ENCODE assay signal across 9 cellular contexts in the genomic region with DNA sequence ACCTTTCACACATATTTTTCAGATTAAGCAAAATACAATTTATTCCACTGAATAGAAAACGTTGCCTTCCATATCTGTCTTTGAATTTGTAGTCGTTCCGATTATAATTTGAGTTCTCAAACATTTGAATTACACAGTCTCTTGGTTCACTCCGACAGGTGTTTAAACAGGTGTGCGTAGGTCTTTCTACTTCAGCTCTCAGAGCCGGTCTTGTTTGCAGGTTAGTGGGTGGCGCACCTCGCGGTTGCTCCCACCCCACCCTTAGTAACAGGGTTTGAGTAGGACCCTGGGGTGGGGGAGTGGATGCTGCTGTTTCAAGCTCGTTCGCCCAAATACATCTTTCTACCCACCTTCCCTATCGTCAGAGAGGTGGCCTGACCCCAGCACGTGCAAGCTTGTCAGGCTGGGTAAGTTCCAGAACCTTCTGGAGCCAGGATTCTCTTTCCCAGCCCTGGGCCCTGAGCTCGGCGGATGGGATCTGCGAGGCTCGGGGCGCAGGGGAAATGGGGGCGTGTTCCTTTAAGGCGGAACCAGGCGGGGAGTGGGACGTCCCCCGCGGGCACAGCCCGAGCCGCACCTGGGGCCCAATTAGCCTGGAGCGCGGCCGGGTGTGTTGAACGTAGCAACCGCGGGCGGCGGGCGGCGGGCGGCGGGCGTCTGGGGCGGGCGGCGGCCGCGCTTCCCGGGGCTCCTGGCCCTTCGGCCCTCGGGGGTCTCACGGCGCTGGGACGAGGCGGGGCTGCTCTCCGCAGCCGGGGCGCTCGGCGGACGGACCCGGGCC. TPM values are rescaled to one million over a fixed set of nuclear protein-coding genes. Genes with fewer than 3 reads are reported as not detected.
DNase-seq lines count a peak whose midpoint lies in the region; ATAC-seq, FAIRE-seq and TF ChIP-seq lines count a peak whose summit lies in the region.
"Had no signal": no experiment of that assay in that cellular context is flagged by ENCODE, and none has a peak within 500 bp of the region (broad histone marks: within the 10 kb centered on the region; RNA-seq: fewer than 3 reads in every experiment).

A gene (plus strand): TSS at position 591 of the 781 bp plus-strand sequence.

- H3K4ac ChIP-seq in H1 (replicated peaks; ENCODE audit: insufficient read length, low read depth, low read length): no peak within 1 kb of the TSS

- no peaks in the 10 kb centered on the region for H3K9me2 ChIP-seq in PC-3 (replicated peaks; ENCODE audit: low read length)

- TF ChIP-seq CTCF in H1 (IDR thresholded peaks at IDR 0.05; ENCODE audit: control extremely low read depth in 1 of 3, insufficient read depth in 1 of 3, low read depth in 1 of 3, low read length in 3 of 3): no peak
- TF ChIP-seq CTCF in PC-3 (conservative IDR thresholded peaks at IDR 0.05; ENCODE audit: low read depth, low read length): no peak

- intact Hi-C loops in activated CD4-positive, alpha-beta T cell treated with anti-CD3 and anti-CD28 coated beads, Interleukin-2, amount 10 ng/mL, durations not matched to agents 24 days and 14 days (cut with micrococcal nuclease): no loop called here
- intact Hi-C loops in PC-3 (cut with micrococcal nuclease): no loop called here

- H4K20me1 ChIP-seq in H1 (replicated peaks in 1 of 2; ENCODE audit: control insufficient read depth in 1 of 2, insufficient read depth in 2 of 2, low read length in 2 of 2): peaks cover 0 to 2% of the 10 kb centered on the region in 2 experiments
- no peaks in the 10 kb centered on the region for H4K20me1 ChIP-seq in PC-3 (ENCODE audit: low read length)

- DNase-seq in CD1c-positive myeloid dendritic cell (ENCODE audit: extremely low spot score) (peak; percentile 9), H1 (ENCODE audit: low read depth in 1 of 2, low spot score in 2 of 2) (peak in 1 of 2 experiments; percentile 70), mucosa of gallbladder (ENCODE audit: low spot score) (peak; percentile 65), PC-3 (no peak)
- peak; percentile 79 for DNase-seq in activated CD4-positive, alpha-beta T cell treated with anti-CD3 and anti-CD28 coated beads, Interleukin-2, amount 10 ng/mL, durations not matched to agents 24 days and 14 days
- DNase-seq in stimulated activated effector memory CD8-positive, alpha-beta T cell treated with anti-CD3 and anti-CD28 coated beads, Interleukin-12 subunit alpha, Interleukin-12 subunit beta, amount 100 ng/mL, for 72 hours (ENCODE audit: low spot score in 2 of 2): peak in 1 of 2 donors; percentile 14

- H3K27me3 ChIP-seq in HUES64 (ENCODE audit: insufficient read depth, low read length): peaks cover 41% of the 10 kb centered on the region
- peaks cover 7 to 35% (median 27%) of the 10 kb centered on the region in 4 experiments; a peak in 6 of 7 replicates for H3K27me3 ChIP-seq in H1 (replicated peaks in 1 of 4; ENCODE audit: control insufficient read depth in 3 of 4, extremely low read depth in 1 of 4, insufficient read depth in 3 of 4, low read length in 3 of 4)
- H3K27me3 ChIP-seq in PC-3 (ENCODE audit: low read length): peaks cover 60% of the 10 kb centered on the region

- no peak within 1 kb of the TSS for H3K56ac ChIP-seq in H1 (replicated peaks; ENCODE audit: insufficient read length, low read depth, low read length)

- no peak within 1 kb of the TSS for H3K27ac Mint-ChIP-seq in activated CD4-positive, alpha-beta T cell treated with anti-CD3 and anti-CD28 coated beads, Interleukin-2, amount 10 ng/mL, durations not matched to agents 24 days and 14 days
- no peak within 1 kb of the TSS for H3K27ac Mint-ChIP-seq in stimulated activated effector memory CD8-positive, alpha-beta T cell treated with anti-CD3 and anti-CD28 coated beads, Interleukin-12 subunit alpha, Interleukin-12 subunit beta, amount 100 ng/mL, for 72 hours

- no peak within 1 kb of the TSS for H2AK5ac ChIP-seq in H1 (ENCODE audit: low read depth, low read length)

- peak within 1 kb of the TSS; percentile 66 for H3K4me3 Mint-ChIP-seq in activated CD4-positive, alpha-beta T cell treated with anti-CD3 and anti-CD28 coated beads, Interleukin-2, amount 10 ng/mL, durations not matched to agents 24 days and 14 days
- H3K4me3 Mint-ChIP-seq in stimulated activated effector memory CD8-positive, alpha-beta T cell treated with anti-CD3 and anti-CD28 coated beads, Interleukin-12 subunit alpha, Interleukin-12 subunit beta, amount 100 ng/mL, for 72 hours: peak within 1 kb of the TSS; percentile 63

- TF ChIP-seq RAD21 in H1 (IDR thresholded peaks at IDR 0.05 in 1 of 2, conservative IDR thresholded peaks at IDR 0.05 in 1 of 2; ENCODE audit: low read depth in 2 of 2, low read length in 2 of 2): no peak

- CTCF ChIA-PET in H1 (lab: Charles Lee; ENCODE audit: partially characterized antibody): interaction anchor here (0.9 to 5.5 kb wide), 4 partner anchors 11 to 66 kb away, joined by 3 to 16 read pairs (median 3); no protein-coding TSS in a partner anchor
- CTCF ChIA-PET in PC-3 (lab: Charles Lee): interaction anchor here (0.6 kb wide), 1 partner anchor 12 kb away, joined by 4 read pairs; no protein-coding TSS in a partner anchor

- no peak within 1 kb of the TSS for H3K23ac ChIP-seq in H1 (ENCODE audit: insufficient read length)

- peak within 1 kb of the TSS; percentile 76 to 88 for H3K4me2 ChIP-seq in H1 (ENCODE audit: insufficient read depth in 1 of 2, low read depth in 2 of 2, low read length in 2 of 2)
- H3K4me2 ChIP-seq in PC-3 (ENCODE audit: low read length): no peak within 1 kb of the TSS

- no peak within 1 kb of the TSS for H2BK20ac ChIP-seq in H1 (ENCODE audit: low read length)

- H3K36me3 Mint-ChIP-seq in activated CD4-positive, alpha-beta T cell treated with anti-CD3 and anti-CD28 coated beads, Interleukin-2, amount 10 ng/mL, durations not matched to agents 24 days and 14 days (ENCODE audit: low read depth): no peaks in the 10 kb centered on the region
- H3K36me3 Mint-ChIP-seq in stimulated activated effector memory CD8-positive, alpha-beta T cell treated with anti-CD3 and anti-CD28 coated beads, Interleukin-12 subunit alpha, Interleukin-12 subunit beta, amount 100 ng/mL, for 72 hours: no peaks in the 10 kb centered on the region

- peak within 1 kb of the TSS; percentile 4; the same call in 1 of the 2 replicates for H3K18ac ChIP-seq in H1 (ENCODE audit: extremely low read depth, low read length)

- no peak within 1 kb of the TSS for H2BK120ac ChIP-seq in H1 (replicated peaks; ENCODE audit: low read depth, low read length)

- no peak within 1 kb of the TSS for H4K5ac ChIP-seq in H1 (ENCODE audit: insufficient read length, low read depth, low read length)

- H2AFZ ChIP-seq in H1 (ENCODE audit: low read length): peak within 1 kb of the TSS; percentile 54; the same call in 1 of the 2 replicates
- no peak within 1 kb of the TSS for H2AFZ ChIP-seq in PC-3 (ENCODE audit: low read length)

- TF ChIP-seq EP300 in H1 (IDR thresholded peaks at IDR 0.05; ENCODE audit: borderline replicate concordance in 1 of 2, low read depth in 2 of 2, low read length in 2 of 2): no peak

- WGBS in HUES64: 20% methylated on average over 58 of the region's 58 CpGs
- 40% methylated on average over 30 of the region's 58 CpGs; no CpG with 5 or more reads in 1 of the 2 experiments for WGBS in H1 (ENCODE audit: extremely low coverage in 1 of 2, insufficient coverage in 1 of 2, insufficient read length in 1 of 2, insufficient replicate concordance in 2 of 2, low coverage in 1 of 2, low lambda C conversion rate in 2 of 2, missing lambda C conversion rate in 1 of 2), 2 experiments

- H3K36me3 ChIP-seq in HUES64 (ENCODE audit: insufficient read depth, low read length) (no peaks in the 10 kb centered on the region), H1 (ENCODE audit: control insufficient read depth in 2 of 4, insufficient read depth in 4 of 4, low read length in 3 of 4) (no peaks in the 10 kb centered on the region), PC-3 (ENCODE audit: low read depth, low read length) (no peaks in the 10 kb centered on the region)

- no peak within 1 kb of the TSS for H4K91ac ChIP-seq in H1 (replicated peaks; ENCODE audit: insufficient read length, low read length)

- peaks cover 7% of the 10 kb centered on the region; the same call in 1 of the 2 replicates for H3K23me2 ChIP-seq in H1 (ENCODE audit: low read depth, low read length)

- H3K9me3 ChIP-seq in HUES64 (ENCODE audit: insufficient read depth, low read depth, low read length): no peaks in the 10 kb centered on the region
- H3K9me3 ChIP-seq in H1 (ENCODE audit: insufficient read depth in 2 of 2, low read depth in 1 of 2, low read length in 1 of 2): no peaks in the 10 kb centered on the region
- no peaks in the 10 kb centered on the region for H3K9me3 ChIP-seq in PC-3 (ENCODE audit: low read length)

- H3K14ac ChIP-seq in H1 (ENCODE audit: insufficient read length): no peak within 1 kb of the TSS

- H2BK5ac ChIP-seq in H1 (ENCODE audit: low read depth, low read length): no peak within 1 kb of the TSS

- H3K9me3 Mint-ChIP-seq in activated CD4-positive, alpha-beta T cell treated with anti-CD3 and anti-CD28 coated beads, Interleukin-2, amount 10 ng/mL, durations not matched to agents 24 days and 14 days: no peaks in the 10 kb centered on the region
- no peaks in the 10 kb centered on the region for H3K9me3 Mint-ChIP-seq in stimulated activated effector memory CD8-positive, alpha-beta T cell treated with anti-CD3 and anti-CD28 coated beads, Interleukin-12 subunit alpha, Interleukin-12 subunit beta, amount 100 ng/mL, for 72 hours

- peak within 1 kb of the TSS; percentile 29; the same call in 1 of the 2 replicates for H2BK12ac ChIP-seq in H1 (ENCODE audit: low read depth, low read length)

- H3K79me2 ChIP-seq in H1 (ENCODE audit: control insufficient read depth in 1 of 2, insufficient read depth in 2 of 2, low read length in 2 of 2) (no peaks in the 10 kb centered on the region), PC-3 (ENCODE audit: low read length) (no peaks in the 10 kb centered on the region)

- no TSS peak for BruUV-seq in PC-3 (replicated peaks; lab: Mats Ljungman, UMichigan)

- H2BK15ac ChIP-seq in H1 (ENCODE audit: low read length): no peak within 1 kb of the TSS

- no peak for FAIRE-seq in H1 (lab: Jason Lieb, UNC)
- FAIRE-seq: islet of Langerhans had no signal

- POLR2A ChIA-PET in H1 (lab: Charles Lee; ENCODE audit: partially characterized antibody) (interaction anchor here (2.2 kb wide), 1 partner anchor 22 kb away, joined by 9 read pairs; no protein-coding TSS in a partner anchor), PC-3 (lab: Charles Lee; ENCODE audit: unreplicated experiment) (no interaction called here)

- peaks cover 3% of the 10 kb centered on the region for H3K4me1 Mint-ChIP-seq in activated CD4-positive, alpha-beta T cell treated with anti-CD3 and anti-CD28 coated beads, Interleukin-2, amount 10 ng/mL, durations not matched to agents 24 days and 14 days
- no peaks in the 10 kb centered on the region for H3K4me1 Mint-ChIP-seq in stimulated activated effector memory CD8-positive, alpha-beta T cell treated with anti-CD3 and anti-CD28 coated beads, Interleukin-12 subunit alpha, Interleukin-12 subunit beta, amount 100 ng/mL, for 72 hours

- H3K27ac ChIP-seq in HUES64 (ENCODE audit: low read depth, low read length) (no peak within 1 kb of the TSS), H1 (ENCODE audit: low read depth, low read length) (no peak within 1 kb of the TSS), PC-3 (ENCODE audit: low read length) (no peak within 1 kb of the TSS)

- H3K9ac ChIP-seq in HUES64 (ENCODE audit: low read depth, low read length) (peak within 1 kb of the TSS; percentile 49), H1 (replicated peaks in 1 of 4; ENCODE audit: extremely low read depth in 1 of 4, low read depth in 3 of 4, low read length in 3 of 4) (peak within 1 kb of the TSS in 2 of 4 experiments; percentile 6 to 64; a peak in 4 of 7 replicates), PC-3 (ENCODE audit: low read length) (no peak within 1 kb of the TSS)

- H3F3A ChIP-seq in PC-3 (ENCODE audit: low read length, unreplicated experiment): no peaks in the 10 kb centered on the region

- no peak for TF ChIP-seq POLR2A in H1 (IDR thresholded peaks at IDR 0.05; ENCODE audit: control extremely low read depth in 1 of 2, low read depth in 2 of 2, low read length in 2 of 2)

- H4K8ac ChIP-seq in H1 (ENCODE audit: extremely low read depth, insufficient read depth, low read length): peak within 1 kb of the TSS; percentile 72

- H3K4me1 ChIP-seq in HUES64 (ENCODE audit: insufficient read depth, low read length): peaks cover 12% of the 10 kb centered on the region
- H3K4me1 ChIP-seq in H1 (replicated peaks in 1 of 4; ENCODE audit: control insufficient read depth in 3 of 4, insufficient read depth in 4 of 4, low read length in 3 of 4): peaks cover 0 to 10% (median 4%) of the 10 kb centered on the region in 4 experiments; a peak in 4 of 7 replicates
- H3K4me1 ChIP-seq in PC-3 (ENCODE audit: insufficient read depth, low read length): no peaks in the 10 kb centered on the region

- no peaks in the 10 kb centered on the region for H3K79me1 ChIP-seq in H1 (ENCODE audit: low read depth, low read length)

- H3K4me3 ChIP-seq in HUES64 (ENCODE audit: low read length) (peak within 1 kb of the TSS; percentile 59), H1 (ENCODE audit: extremely low read depth in 1 of 4, insufficient read depth in 2 of 4, low read depth in 3 of 4, low read length in 4 of 4) (peak within 1 kb of the TSS; percentile 39 to 67 (median 44)), PC-3 (ENCODE audit: low read length) (no peak within 1 kb of the TSS)

- peak; percentile 61 for ATAC-seq in GM19468 (IDR thresholded peaks at IDR 0.05; ENCODE audit: extremely low read depth, unreplicated experiment)
- peak; percentile 85 for ATAC-seq in stimulated activated effector memory CD8-positive, alpha-beta T cell treated with anti-CD3 and anti-CD28 coated beads, Interleukin-12 subunit alpha, Interleukin-12 subunit beta, amount 100 ng/mL, for 72 hours
- ATAC-seq in PC-3: no peak

- H3K27me3 Mint-ChIP-seq in activated CD4-positive, alpha-beta T cell treated with anti-CD3 and anti-CD28 coated beads, Interleukin-2, amount 10 ng/mL, durations not matched to agents 24 days and 14 days: peaks cover 53% of the 10 kb centered on the region

RNA-seq across cellular contexts. Expression of the gene that starts here (rescaled TPM):
- 5.2 TPM for polyA plus RNA-seq in HUES64 (2013, experiment 1 of 2)
- 4.4 TPM for polyA plus RNA-seq in HUES64 (2013, experiment 2 of 2)
- total RNA-seq in activated CD4-positive, alpha-beta T cell treated with anti-CD3 and anti-CD28 coated beads, Interleukin-2, amount 10 ng/mL, durations not matched to agents 24 days and 14 days: 0.33 TPM in 1 of 2 replicates, not detected in the other
- 7.5 and 8.5 TPM in 2 replicates for total RNA-seq in H1 (2021; fragmentation: NEBNext Ultra II Directional; extraction: Animal tissue kit (Norgen Biotek cat#: 25700))
- polyA plus RNA-seq in H1 (2011; rRNA removed): 6.1 and 9.0 TPM in 2 replicates
- 8.4 TPM for polyA plus RNA-seq in H1 (2011; cell fraction: cytosol; rRNA removed)
- polyA plus RNA-seq in H1 (2011; cell fraction: nucleus; rRNA removed): 16.0 TPM
- 9.0 to 9.4 TPM (median 9.1 TPM) in 4 replicates for polyA plus RNA-seq in H1 (2012, experiment 1 of 2)
- polyA plus RNA-seq in H1 (2012, experiment 2 of 2): 6.6 TPM
- polyA plus RNA-seq in H1 (2013, experiment 1 of 2): 6.8 TPM
- polyA plus RNA-seq in H1 (2013, experiment 2 of 2): 6.0 TPM
- polyA minus RNA-seq in H1 (2011; rRNA and poly(A)+ RNA removed): 12.2 and 15.6 TPM in 2 replicates
- polyA minus RNA-seq in H1 (2011; cell fraction: cytosol; rRNA and poly(A)+ RNA removed): 6.5 TPM
- polyA minus RNA-seq in H1 (2011; cell fraction: nucleus; rRNA and poly(A)+ RNA removed): 11.4 TPM
- 38.2 TPM for total RNA-seq in mucosa of gallbladder
- total RNA-seq in PC-3 (2014; rRNA removed): 0.22 TPM in 1 of 2 replicates, not detected in the other

Comparison
In these comparisons a context has a peak if more than half of its experiments do, and no peak if none do; other contexts are left out.
1. Peak in DNase-seq in activated CD4-positive, alpha-beta T cell treated with anti-CD3 and anti-CD28 coated beads, Interleukin-2, amount 10 ng/mL, durations not matched to agents 24 days and 14 days; RNA of the gene not detected or under 1 TPM.